ENCODE assay signal across 8 cellular contexts in genomic region chr12:66301944-66302826, GRCh38.
DNase-seq lines count a peak whose midpoint lies in the region; ATAC-seq, FAIRE-seq and TF ChIP-seq lines count a peak whose summit lies in the region.

TSS of gene HELB (plus strand) at chr12:66302493. CDS start at chr12:66302604, 111 bp downstream.

- FAIRE-seq in islet of Langerhans (lab: Jason Lieb, UNC): peak; percentile 56

- peak; percentile 93 to 96 for DNase-seq in AML-193 (lab: John Stamatoyannopoulos, UW)
- peak; percentile 91 for DNase-seq in NCI-H446 treated with DMSO at 0.1 percent for 48 hours (lab: John Stamatoyannopoulos, UW)
- DNase-seq in activated CD4-positive, CD25-positive, alpha-beta regulatory T cell treated with anti-CD3 and anti-CD28 coated beads, Interleukin-2, amount 50 U/mL, for 16 hours (ENCODE audit: low read depth, low spot score): peak; percentile 91
- DNase-seq in cerebellar cortex (ENCODE audit: low spot score): peak; percentile 85
- peak; percentile 96 to 99 for DNase-seq in stimulated activated CD4-positive, alpha-beta T cell treated with anti-CD3 and anti-CD28 coated beads, Interleukin-12 subunit alpha, Interleukin-12 subunit beta, amount 100 ng/mL, for 24 hours (ENCODE audit: low read depth in 2 of 2)

- peak; percentile 79 for TF ChIP-seq POLR2A in GM19099 (IDR thresholded peaks at IDR 0.05; ENCODE audit: extremely low read depth, insufficient read length, low read depth)

- ATAC-seq in HG03378 (IDR thresholded peaks at IDR 0.05; ENCODE audit: unreplicated experiment): peak; percentile 91

Comparison
In these comparisons a context has a peak if more than half of its experiments do, and no peak if none do; other contexts are left out.
1. Peak in every context shown above with its lines: DNase-seq and ATAC-seq.